Comparison of ENCODE assay signal across 16 cellular contexts in the genomic region with DNA sequence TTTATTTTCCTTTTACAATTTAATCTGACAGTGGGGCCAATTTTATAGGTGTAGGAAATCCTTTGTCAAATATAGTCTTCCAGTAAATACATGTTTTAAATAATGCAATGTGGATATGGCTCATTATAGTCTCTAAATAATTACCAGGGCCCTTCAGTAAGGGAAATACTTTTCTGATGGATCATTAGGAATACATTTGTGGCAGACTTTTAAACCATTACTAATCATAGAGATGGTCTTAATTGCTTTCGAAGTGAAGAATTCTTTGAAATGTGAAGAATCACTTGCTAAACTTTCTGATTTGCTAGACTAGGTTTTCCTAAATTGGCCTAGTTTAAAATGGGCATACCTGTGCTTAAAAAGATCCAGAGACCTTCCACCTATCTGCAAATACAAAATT.
DNase-seq lines count a peak whose midpoint lies in the region; ATAC-seq lines count a peak whose summit lies in the region.
"Had no signal": no experiment of that assay in that cellular context is flagged by ENCODE, and none has a peak within 500 bp of the region (broad histone marks: within the 10 kb centered on the region; RNA-seq: fewer than 3 reads in every experiment).

No MANE protein-coding gene starts in this region.

- H3K27me3 Mint-ChIP-seq in activated T-helper 2 cell treated with anti-CD3 and anti-CD28 coated beads, Interferon-gamma antibody, Interleukin-2, Interleukin-4, amounts not matched to agents 10 μg/mL and 5 μg/mL and 100 μg/mL, durations not matched to agents 14 hours and 24 hours and 36 hours (ENCODE audit: low read depth), result no peaks in the 10 kb centered on the region
- no peaks in the 10 kb centered on the region for H3K27me3 Mint-ChIP-seq in stimulated activated memory B cell treated with anti-CD40 and anti-IgM and Interleukin-4, amounts not matched to agents 10 μg/mL and 1 μg/mL and 100 μg/mL, for 72 hours
- H3K27me3 Mint-ChIP-seq: activated T-cell treated with anti-CD3 and anti-CD28 coated beads, Interleukin-2, amount 50 U/mL, for 24 hours had no signal

- intact Hi-C loops in activated T-helper 2 cell treated with anti-CD3 and anti-CD28 coated beads, Interferon-gamma antibody, Interleukin-2, Interleukin-4, amounts not matched to agents 10 μg/mL and 5 μg/mL and 100 μg/mL, durations not matched to agents 14 hours and 24 hours and 36 hours (cut with micrococcal nuclease), result loop anchor here (5.0 to 10.0 kb wide), 4 partner anchors 140 to 468 kb away; a partner anchor contains a TSS

- peak overlapping the region; percentile 57 for H3K9ac ChIP-seq in GM23248
- H3K9ac ChIP-seq: KMS-11 had no signal

- H3K4me3 Mint-ChIP-seq in activated T-helper 2 cell treated with anti-CD3 and anti-CD28 coated beads, Interferon-gamma antibody, Interleukin-2, Interleukin-4, amounts not matched to agents 10 μg/mL and 5 μg/mL and 100 μg/mL, durations not matched to agents 14 hours and 24 hours and 36 hours (ENCODE audit: low read depth), result no peak overlapping the region
- no peak overlapping the region for H3K4me3 Mint-ChIP-seq in stimulated activated memory B cell treated with anti-CD40 and anti-IgM and Interleukin-4, amounts not matched to agents 10 μg/mL and 1 μg/mL and 100 μg/mL, for 72 hours
- H3K4me3 Mint-ChIP-seq: activated T-cell treated with anti-CD3 and anti-CD28 coated beads, Interleukin-2, amount 50 U/mL, for 24 hours had no signal

- ATAC-seq in stimulated activated memory B cell treated with anti-CD40 and anti-IgM and Interleukin-4, amounts not matched to agents 10 μg/mL and 1 μg/mL and 100 μg/mL, for 72 hours, result no peak
- ATAC-seq: heart right ventricle had no signal

- no peaks in the 10 kb centered on the region for H3K9me3 ChIP-seq in GM23248 (ENCODE audit: low read depth)
- H3K9me3 ChIP-seq: heart right ventricle had no signal

- H3K79me2 ChIP-seq in ACC112 (ENCODE audit: control insufficient read depth, insufficient read depth, low read length, unreplicated experiment) (peaks cover 3% of the 10 kb centered on the region), GM23248 (ENCODE audit: insufficient read depth) (peaks cover 21% of the 10 kb centered on the region)

- WGBS in GM23248 (ENCODE audit: low coverage in 1 of 2, low lambda C conversion rate in 2 of 2, missing lambda C conversion rate in 2 of 2), 2 experiments, result 0 to 6% methylated on average over 1 of the region's 1 CpG

- H3K27ac Mint-ChIP-seq in activated T-helper 2 cell treated with anti-CD3 and anti-CD28 coated beads, Interferon-gamma antibody, Interleukin-2, Interleukin-4, amounts not matched to agents 10 μg/mL and 5 μg/mL and 100 μg/mL, durations not matched to agents 14 hours and 24 hours and 36 hours, result peak overlapping the region; percentile 91
- H3K27ac Mint-ChIP-seq in stimulated activated memory B cell treated with anti-CD40 and anti-IgM and Interleukin-4, amounts not matched to agents 10 μg/mL and 1 μg/mL and 100 μg/mL, for 72 hours, result no peak overlapping the region

- H4K20me1 ChIP-seq in GM23248 (ENCODE audit: insufficient read depth), result no peaks in the 10 kb centered on the region

- H3K36me3 ChIP-seq in ACC112 (ENCODE audit: insufficient read depth, low read length) (no peaks in the 10 kb centered on the region), GM23248 (ENCODE audit: low read depth) (no peaks in the 10 kb centered on the region)
- H3K36me3 ChIP-seq: heart right ventricle had no signal

- H3K9me2 ChIP-seq in GM23248 (ENCODE audit: insufficient read depth), result no peaks in the 10 kb centered on the region

- H3K27ac ChIP-seq in ACC112 (ENCODE audit: low read depth, low read length) (peak overlapping the region; percentile 90), GM23248 (peak overlapping the region; percentile 88)
- H3K27ac ChIP-seq: KMS-11, SK-N-MC had no signal

- H3K4me2 ChIP-seq in GM23248 (ENCODE audit: unreplicated experiment), result peak overlapping the region; percentile 67
- H3K4me2 ChIP-seq: KMS-11 had no signal

- no peaks in the 10 kb centered on the region for H3K27me3 ChIP-seq in ACC112 (ENCODE audit: insufficient read depth, low read length)
- no peaks in the 10 kb centered on the region for H3K27me3 ChIP-seq in GM23248 (replicated peaks; ENCODE audit: insufficient read depth)
- H3K27me3 ChIP-seq: heart right ventricle had no signal

- H2AFZ ChIP-seq in ACC112 (ENCODE audit: low read length, unreplicated experiment) (peak overlapping the region; percentile 2), GM23248 (no peak overlapping the region)

- peaks cover 51% of the 10 kb centered on the region for H3K4me1 ChIP-seq in ACC112 (ENCODE audit: control insufficient read depth, insufficient read depth, low read length, unreplicated experiment)
- peaks cover 44% of the 10 kb centered on the region for H3K4me1 ChIP-seq in GM23248 (ENCODE audit: insufficient read depth)

- H3K9me3 Mint-ChIP-seq in activated T-helper 2 cell treated with anti-CD3 and anti-CD28 coated beads, Interferon-gamma antibody, Interleukin-2, Interleukin-4, amounts not matched to agents 10 μg/mL and 5 μg/mL and 100 μg/mL, durations not matched to agents 14 hours and 24 hours and 36 hours, result no peaks in the 10 kb centered on the region
- no peaks in the 10 kb centered on the region for H3K9me3 Mint-ChIP-seq in stimulated activated memory B cell treated with anti-CD40 and anti-IgM and Interleukin-4, amounts not matched to agents 10 μg/mL and 1 μg/mL and 100 μg/mL, for 72 hours
- H3K9me3 Mint-ChIP-seq: activated T-cell treated with anti-CD3 and anti-CD28 coated beads, Interleukin-2, amount 50 U/mL, for 24 hours had no signal

- H3K4me3 ChIP-seq in ACC112 (ENCODE audit: low read depth, low read length), result peak overlapping the region; percentile 39; the same call in 1 of the 2 replicates
- H3K4me3 ChIP-seq in GM23248, result peak overlapping the region; percentile 35
- H3K4me3 ChIP-seq: heart right ventricle, SK-N-MC had no signal

- H3K36me3 Mint-ChIP-seq in activated T-helper 2 cell treated with anti-CD3 and anti-CD28 coated beads, Interferon-gamma antibody, Interleukin-2, Interleukin-4, amounts not matched to agents 10 μg/mL and 5 μg/mL and 100 μg/mL, durations not matched to agents 14 hours and 24 hours and 36 hours (ENCODE audit: low read depth), result peaks cover 8% of the 10 kb centered on the region
- H3K36me3 Mint-ChIP-seq in stimulated activated memory B cell treated with anti-CD40 and anti-IgM and Interleukin-4, amounts not matched to agents 10 μg/mL and 1 μg/mL and 100 μg/mL, for 72 hours, result no peaks in the 10 kb centered on the region

- H3F3A ChIP-seq in GM23248 (ENCODE audit: insufficient read depth), result peaks cover 22% of the 10 kb centered on the region

- H3K4me1 Mint-ChIP-seq in activated T-helper 2 cell treated with anti-CD3 and anti-CD28 coated beads, Interferon-gamma antibody, Interleukin-2, Interleukin-4, amounts not matched to agents 10 μg/mL and 5 μg/mL and 100 μg/mL, durations not matched to agents 14 hours and 24 hours and 36 hours (ENCODE audit: low read depth), result peaks cover 71% of the 10 kb centered on the region
- H3K4me1 Mint-ChIP-seq in stimulated activated memory B cell treated with anti-CD40 and anti-IgM and Interleukin-4, amounts not matched to agents 10 μg/mL and 1 μg/mL and 100 μg/mL, for 72 hours, result peaks cover 6% of the 10 kb centered on the region

- in situ Hi-C loops in GM23248 (cut with MboI), result no loop called here

- peak; percentile 60 for DNase-seq in GM23248
- DNase-seq in activated T-helper 2 cell treated with anti-CD3 and anti-CD28 coated beads, Interferon-gamma antibody, Interleukin-2, Interleukin-4, amounts not matched to agents 10 μg/mL and 5 μg/mL and 100 μg/mL, durations not matched to agents 14 hours and 24 hours and 36 hours (ENCODE audit: low spot score), result no peak
- peak; percentile 35 for DNase-seq in kidney glomerular epithelial cell (lab: John Stamatoyannopoulos, UW)
- DNase-seq in activated CD4-positive, alpha-beta T cell treated with anti-CD3 and anti-CD28 coated beads, Interleukin-2, amount 50 U/mL, for 4 hours, result no peak
- no peak for DNase-seq in stimulated activated CD4-positive, alpha-beta T cell treated with anti-CD3 and anti-CD28 coated beads, Interleukin-4, amount 100 ng/mL, for 1 hour
- no peak for DNase-seq in hippocampal formation (lab: John Stamatoyannopoulos, UW)
- DNase-seq: activated T-cell treated with anti-CD3 and anti-CD28 coated beads, Interleukin-2, amount 50 U/mL, for 24 hours; caudate nucleus; GF-D8; GOT3; heart right ventricle; NCI-H1092 treated with DMSO at 0.1 percent for 48 hours had no signal

Comparison
In these comparisons a context has a peak if more than half of its experiments do, and no peak if none do; other contexts are left out.
1. DNase-seq: peak in GM23248 (single experiment) and kidney glomerular epithelial cell (single experiment); none in activated T-helper 2 cell treated with anti-CD3 and anti-CD28 coated beads, Interferon-gamma antibody, Interleukin-2, Interleukin-4, amounts not matched to agents 10 μg/mL and 5 μg/mL and 100 μg/mL, durations not matched to agents 14 hours and 24 hours and 36 hours (single experiment), activated CD4-positive, alpha-beta T cell treated with anti-CD3 and anti-CD28 coated beads, Interleukin-2, amount 50 U/mL, for 4 hours (0 of 2), stimulated activated CD4-positive, alpha-beta T cell treated with anti-CD3 and anti-CD28 coated beads, Interleukin-4, amount 100 ng/mL, for 1 hour (single experiment) and hippocampal formation (0 of 2).